In the genomic region with DNA sequence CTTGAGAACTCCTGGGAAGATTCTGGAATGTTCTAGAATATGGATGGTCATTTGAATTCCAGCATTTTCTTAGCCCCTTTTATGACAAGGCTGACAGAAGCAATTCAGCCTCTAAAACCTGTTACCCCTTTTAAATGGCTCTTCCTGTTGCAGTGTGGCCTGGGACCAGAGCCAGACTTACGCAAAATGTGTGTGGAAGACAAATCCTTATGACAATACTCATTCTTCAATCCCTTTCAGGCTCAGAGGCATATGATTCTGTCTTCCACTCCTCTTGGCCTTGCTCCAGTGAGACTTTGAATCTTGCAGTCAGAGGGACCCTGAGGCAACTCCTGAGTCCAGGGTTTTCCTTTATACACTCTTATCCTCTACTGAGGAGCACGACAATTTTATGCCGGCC, we compare ENCODE assay signal across 17 cellular contexts.
A peak's percentile ranks its signal among the peaks of the same experiment; 100 is the strongest.
DNase-seq lines count a peak whose midpoint lies in the region; ATAC-seq and TF ChIP-seq lines count a peak whose summit lies in the region.
"Had no signal": no experiment of that assay in that cellular context is flagged by ENCODE, and none has a peak within 500 bp of the region (broad histone marks: within the 10 kb centered on the region; RNA-seq: fewer than 3 reads in every experiment).

No MANE protein-coding gene starts in this region.

- no peaks in the 10 kb centered on the region for H3K27me3 ChIP-seq in vagina
- H3K27me3 ChIP-seq: Peyer's patch, transverse colon had no signal

- H3K4me3 ChIP-seq in vagina, result no peak overlapping the region
- H3K4me3 ChIP-seq: Peyer's patch, transverse colon had no signal

- no peak for TF ChIP-seq POLR2A in vagina (IDR thresholded peaks at IDR 0.05)

- no peak for TF ChIP-seq CTCF in vagina (IDR thresholded peaks at IDR 0.05)

- peak; percentile 37 for DNase-seq in H4 (ENCODE audit: low spot score)
- DNase-seq in RPMI7951 (ENCODE audit: low read depth), result peak; percentile 92
- peak; percentile 44 for DNase-seq in epidermal melanocyte (ENCODE audit: insufficient read length, low spot score)
- peak; percentile 12 for DNase-seq in mucosa of gallbladder (ENCODE audit: low spot score)
- DNase-seq in cerebellar cortex (ENCODE audit: low spot score), result no peak
- no peak for DNase-seq in vagina (ENCODE audit: extremely low spot score in 2 of 2)
- DNase-seq: activated CD4-positive, alpha-beta T cell treated with anti-CD3 and anti-CD28 coated beads for 48 hours; activated naive CD8-positive, alpha-beta T cell treated with anti-CD3 and anti-CD28 coated beads for 36 hours; activated T-cell treated with anti-CD3 and anti-CD28 coated beads for 4 hours; CD4-positive, CD25-positive, alpha-beta regulatory T cell; natural killer cell; NCI-H146; retina; stimulated activated CD4-positive, alpha-beta T cell treated with anti-CD3 and anti-CD28 coated beads, Interleukin-2, amount 100 ng/mL, for 48 hours; transverse colon had no signal

- H3K4me1 ChIP-seq in vagina, result no peaks in the 10 kb centered on the region
- H3K4me1 ChIP-seq: Peyer's patch, transverse colon had no signal

- no peaks in the 10 kb centered on the region for H3K9me3 ChIP-seq in vagina
- H3K9me3 ChIP-seq: Peyer's patch, transverse colon had no signal

- no peak overlapping the region for H3K27ac ChIP-seq in vagina
- H3K27ac ChIP-seq: Peyer's patch, transverse colon had no signal

- H3K36me3 ChIP-seq in vagina, result no peaks in the 10 kb centered on the region
- H3K36me3 ChIP-seq: Peyer's patch, transverse colon had no signal

- ATAC-seq in GM21723 (IDR thresholded peaks at IDR 0.05; ENCODE audit: unreplicated experiment), result no peak
- ATAC-seq: natural killer cell had no signal

- intact Hi-C loops in vagina (cut with DNase I), result loop anchor here (10.0 kb wide), 1 partner anchor 186 kb away; no protein-coding TSS in a partner anchor

Comparison
In these comparisons a context has a peak if more than half of its experiments do, and no peak if none do; other contexts are left out.
1. DNase-seq: peak in H4 (single experiment), RPMI7951 (single experiment), epidermal melanocyte (single experiment) and mucosa of gallbladder (single experiment); none in cerebellar cortex (single experiment) and vagina (0 of 2).